In the genomic region with DNA sequence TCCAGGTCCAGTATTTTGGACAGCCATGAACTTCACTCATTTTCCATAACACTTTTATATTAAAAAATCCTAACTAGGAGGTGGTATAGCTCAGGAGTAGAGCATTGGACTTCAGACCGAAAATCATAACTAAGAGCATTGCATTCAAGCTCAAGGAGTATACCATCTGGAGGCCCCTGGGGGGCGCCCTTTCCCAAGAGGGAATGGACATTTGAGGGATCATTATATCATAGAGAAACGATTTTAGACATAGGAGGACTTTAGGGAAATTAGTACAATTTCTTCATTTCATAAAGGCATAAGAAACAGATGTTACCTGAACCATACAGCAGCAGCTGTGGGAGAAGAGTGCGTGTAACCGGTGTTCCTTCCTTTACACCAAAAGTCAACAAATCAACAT, we compare ENCODE assay signal across 8 cellular contexts. TPM values are rescaled to one million over a fixed set of nuclear protein-coding genes. Genes with fewer than 3 reads are reported as not detected.
DNase-seq lines count a peak whose midpoint lies in the region; ATAC-seq and TF ChIP-seq lines count a peak whose summit lies in the region.

No MANE protein-coding gene starts in this region.

- DNase-seq in DMS79 treated with DMSO at 0.1 percent for 48 hours (lab: John Stamatoyannopoulos, UW) (peak; percentile 14), DMS79 (lab: John Stamatoyannopoulos, UW) (no peak), HuH-7 (ENCODE audit: low spot score) (peak; percentile 39), mucosa of descending colon (peak in 2 of 3 donors; percentile 42 to 55), SKM-1 treated with dmso at 0.1 percent for 144 hours (lab: John Stamatoyannopoulos, UW; ENCODE audit: unreplicated experiment) (no peak), mesenteric fat pad (ENCODE audit: low spot score) (no peak)

- H3K36me3 ChIP-seq in mucosa of descending colon (ENCODE audit: low read depth), result no peaks in the 10 kb centered on the region

- no peaks in the 10 kb centered on the region for H3K4me1 ChIP-seq in mucosa of descending colon (ENCODE audit: low read depth)

- TF ChIP-seq POLR2A in GM18505 (IDR thresholded peaks at IDR 0.05; ENCODE audit: borderline replicate concordance, extremely low read depth, insufficient read depth, insufficient read length), result no peak

- no peak overlapping the region for H3K27ac ChIP-seq in VCaP

- peak; percentile 49 for TF ChIP-seq CTCF in VCaP (conservative IDR thresholded peaks at IDR 0.05)
- TF ChIP-seq CTCF in mucosa of descending colon (IDR thresholded peaks at IDR 0.05), result no peak

- no peaks in the 10 kb centered on the region for H3K9me3 ChIP-seq in mucosa of descending colon

- H3K4me3 ChIP-seq in mucosa of descending colon, result no peak overlapping the region

- intact Hi-C loops in mucosa of descending colon (cut with DNase I, micrococcal nuclease), result no loop called here

- ATAC-seq in mucosa of descending colon (peak; percentile 75), GM18505 (IDR thresholded peaks at IDR 0.05; ENCODE audit: unreplicated experiment) (no peak)

RNA-seq across cellular contexts. Expression of a gene that starts 5.2 kb away (rescaled TPM):
- total RNA-seq in mucosa of descending colon, result 10 to 100 TPM in 2 of 3 donors, 1 to 10 TPM in 1; 8.3 to 15.1 (median 10.8) TPM
- 8.1 TPM for total RNA-seq in mesenteric fat pad

RNA-seq across cellular contexts. Expression of a gene that starts 23.6 kb away (rescaled TPM):
- total RNA-seq in mucosa of descending colon, result not detected
- total RNA-seq in mesenteric fat pad, result not detected

Comparison
In these comparisons a context has a peak if more than half of its experiments do, and no peak if none do; other contexts are left out.
1. DNase-seq: peak in DMS79 treated with DMSO at 0.1 percent for 48 hours (single experiment), HuH-7 (single experiment) and mucosa of descending colon (2 of 3); none in DMS79 (single experiment), SKM-1 treated with dmso at 0.1 percent for 144 hours (single experiment) and mesenteric fat pad (single experiment).